Comparison of ENCODE assay signal across 9 cellular contexts in the genomic region with DNA sequence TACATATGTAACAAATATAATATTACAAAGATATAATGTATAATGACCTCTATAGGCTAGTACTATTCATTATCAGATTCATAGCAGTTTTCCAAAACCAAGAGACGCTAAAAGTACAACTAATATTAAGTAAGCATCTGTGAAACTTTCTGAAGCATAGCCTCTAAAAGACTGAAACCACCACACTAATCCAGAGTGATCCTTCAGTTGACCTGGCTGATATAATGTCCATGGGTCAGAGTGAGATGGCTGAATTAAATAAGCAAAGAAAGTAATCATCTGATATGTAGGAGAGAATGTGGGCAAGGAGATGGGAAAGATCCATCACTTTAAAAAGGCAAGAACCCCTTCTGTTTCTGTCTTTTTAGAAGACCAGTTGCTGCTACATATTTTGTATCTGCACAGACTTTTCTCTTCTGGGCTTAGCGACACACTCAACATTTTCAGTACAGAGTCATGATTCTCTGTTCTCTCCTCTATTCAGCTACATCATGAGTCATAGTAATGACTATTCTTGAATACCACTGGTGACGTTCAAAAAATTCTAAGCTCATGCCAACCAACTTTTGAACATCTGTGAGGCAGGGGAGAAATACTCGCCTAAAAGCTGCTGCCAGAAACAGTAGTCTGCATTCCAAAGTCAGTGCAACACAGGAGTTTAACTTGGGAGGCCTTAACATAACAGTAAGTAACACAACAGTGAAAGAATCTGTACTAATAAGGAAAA.
A peak's percentile ranks its signal among the peaks of the same experiment; 100 is the strongest.
DNase-seq lines count a peak whose midpoint lies in the region; ATAC-seq and TF ChIP-seq lines count a peak whose summit lies in the region.
"Had no signal": no experiment of that assay in that cellular context is flagged by ENCODE, and none has a peak within 500 bp of the region (broad histone marks: within the 10 kb centered on the region; RNA-seq: fewer than 3 reads in every experiment).

No MANE protein-coding gene starts in this region.

- H3K4me1 Mint-ChIP-seq in naive thymus-derived CD8-positive, alpha-beta T cell = no peaks in the 10 kb centered on the region

- H3K27me3 Mint-ChIP-seq in naive thymus-derived CD8-positive, alpha-beta T cell = peaks cover 0 to 7% (median 0%) of the 10 kb centered on the region in 5 donors

- no peak overlapping the region for H3K27ac Mint-ChIP-seq in naive thymus-derived CD8-positive, alpha-beta T cell

- no peak for ATAC-seq in naive thymus-derived CD8-positive, alpha-beta T cell
- no peak for ATAC-seq in HG02571 (IDR thresholded peaks at IDR 0.05; ENCODE audit: unreplicated experiment)
- ATAC-seq in HG02763 (IDR thresholded peaks at IDR 0.05; ENCODE audit: unreplicated experiment) = no peak

- H3K9me3 Mint-ChIP-seq in naive thymus-derived CD8-positive, alpha-beta T cell = peaks cover 0 to 6% (median 0%) of the 10 kb centered on the region in 9 donors

- POLR2A ChIA-PET in naive thymus-derived CD8-positive, alpha-beta T cell (lab: Charles Lee) = no interaction called here

- DNase-seq in GM12865 (ENCODE audit: low read depth) (peak; percentile 45), SW 1271 (lab: John Stamatoyannopoulos, UW) (peak; percentile 13 to 65), fibroblast of the aortic adventitia (ENCODE audit: low read depth) (peak; percentile 98), putamen (ENCODE audit: low spot score) (peak; percentile 17), GM19238 (ENCODE audit: insufficient read length, low spot score) (no peak)
- DNase-seq in naive thymus-derived CD8-positive, alpha-beta T cell = no peak
- DNase-seq: NCI-H774 had no signal

- H3K4me3 ChIP-seq in GM12865 (ENCODE audit: low read depth, low read length) (no peak overlapping the region), fibroblast of the aortic adventitia (ENCODE audit: low read depth, low read length) (peak overlapping the region; percentile 19)

- H3K4me3 Mint-ChIP-seq in naive thymus-derived CD8-positive, alpha-beta T cell = no peak overlapping the region

- TF ChIP-seq CTCF in GM12865 (IDR thresholded peaks at IDR 0.05; ENCODE audit: insufficient read depth, low read depth, low read length, missing control alignments) = no peak
- TF ChIP-seq CTCF in fibroblast of the aortic adventitia (IDR thresholded peaks at IDR 0.05; ENCODE audit: insufficient read depth, low read length) = no peak

- no peaks in the 10 kb centered on the region for H3K36me3 Mint-ChIP-seq in naive thymus-derived CD8-positive, alpha-beta T cell

Comparison
In these comparisons a context has a peak if more than half of its experiments do, and no peak if none do; other contexts are left out.
1. DNase-seq: peak in GM12865 (single experiment), SW 1271 (2 of 2), fibroblast of the aortic adventitia (single experiment) and putamen (single experiment); none in naive thymus-derived CD8-positive, alpha-beta T cell (0 of 10) and GM19238 (single experiment).